ENCODE assay signal across 2 cellular contexts in genomic region chr3:160184655-160185054, GRCh38.
A peak's percentile ranks its signal among the peaks of the same experiment; 100 is the strongest.
TF ChIP-seq lines count a peak whose summit lies in the region.

No MANE protein-coding gene starts in this region.

TF ChIP-seq in GM12878, 131 proteins besides CTCF, POLR2A, EP300 and RAD21 (continued from another document):
- TF ChIP-seq ZBTB33 (IDR thresholded peaks at IDR 0.05) (no peak), RUNX3 (IDR thresholded peaks at IDR 0.05; ENCODE audit: low read length) (peak; percentile 54; the same call in 1 of the 2 replicates), MEF2A (IDR thresholded peaks at IDR 0.05; ENCODE audit: insufficient read depth, low read depth, low read length) (peak; percentile 44; the same call in 1 of the 2 replicates), NFIC (IDR thresholded peaks at IDR 0.05; ENCODE audit: low read depth, low read length) (peak; percentile 66; the same call in 1 of the 2 replicates), USF1 (IDR thresholded peaks at IDR 0.05; ENCODE audit: borderline replicate concordance, extremely low read length, insufficient read depth, low read depth, low read length) (no peak), SKIL (IDR thresholded peaks at IDR 0.05; ENCODE audit: low read depth, poor library complexity, severe bottlenecking) (no peak), POLR2AphosphoS2 (IDR thresholded peaks at IDR 0.05; ENCODE audit: low read depth, low read length) (no peak), CREM (IDR thresholded peaks at IDR 0.05; ENCODE audit: low read depth) (peak; percentile 23; the same call in 1 of the 2 replicates), CREB1 (IDR thresholded peaks at IDR 0.05; ENCODE audit: low read depth) (no peak)
TF ChIP-seq in GM12878: peak in this region for 5.

TF ChIP-seq in HEK293T, 16 proteins besides CTCF, POLR2A, EP300 and RAD21 (continued from another document):
- no peak for TF ChIP-seq ZNF384 (IDR thresholded peaks at IDR 0.05)
- no peak for TF ChIP-seq SP1 (IDR thresholded peaks at IDR 0.05)
- TF ChIP-seq L3MBTL2 (conservative IDR thresholded peaks at IDR 0.05), result no peak
- no peak for TF ChIP-seq CTBP1 (IDR thresholded peaks at IDR 0.05; ENCODE audit: borderline replicate concordance)
- no peak for TF ChIP-seq PKNOX1 (IDR thresholded peaks at IDR 0.05)
- no peak for TF ChIP-seq TARDBP (IDR thresholded peaks at IDR 0.05)
- TF ChIP-seq FOXK2 (IDR thresholded peaks at IDR 0.05), result no peak
- no peak for TF ChIP-seq ELF4 (IDR thresholded peaks at IDR 0.05)
- no peak for TF ChIP-seq FOXA1 (IDR thresholded peaks at IDR 0.05)
- TF ChIP-seq HDGF (IDR thresholded peaks at IDR 0.05; ENCODE audit: borderline replicate concordance), result no peak
- no peak for TF ChIP-seq SUZ12 (IDR thresholded peaks at IDR 0.05)
- no peak for TF ChIP-seq LEF1 (IDR thresholded peaks at IDR 0.05; ENCODE audit: borderline replicate concordance)
